Comparison of ENCODE assay signal across 9 cellular contexts in the genomic region with DNA sequence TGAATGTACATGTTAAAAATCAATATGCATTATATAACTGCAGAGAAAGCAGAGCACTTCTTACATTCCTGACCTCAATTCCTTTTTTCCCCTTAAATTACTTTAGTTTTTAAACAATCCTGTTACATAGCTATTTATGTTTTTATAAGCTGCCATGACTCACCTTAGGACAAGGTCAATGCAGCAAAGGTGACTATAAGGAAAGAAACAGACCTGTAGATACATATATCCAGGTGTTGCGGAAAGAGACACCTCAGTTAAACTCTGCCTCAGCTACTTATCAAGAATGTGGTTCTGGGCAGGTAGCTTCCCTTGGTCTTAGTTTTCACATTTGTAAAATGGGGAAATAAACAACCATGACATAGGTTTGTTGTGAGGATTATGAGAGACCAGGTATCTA.
"Had no signal": no experiment of that assay in that cellular context is flagged by ENCODE, and none has a peak within 500 bp of the region (broad histone marks: within the 10 kb centered on the region; RNA-seq: fewer than 3 reads in every experiment).

No MANE protein-coding gene starts in this region.

- DNase-seq: GM23248, GOT3, H7, H9, HCEC 1CT, HFFc6 had no signal

- H3K36me3 ChIP-seq: HAP-1 had no signal

- ATAC-seq: GM23338, HCT116 had no signal

- H3K9me3 ChIP-seq: HAP-1 had no signal

- H3K4me2 ChIP-seq: GM23338 had no signal

- H3K4me1 ChIP-seq: HAP-1 had no signal

- H2AFZ ChIP-seq: GM23248, GM23338 had no signal

- H3K27ac ChIP-seq: GM23248 had no signal

- H3K9ac ChIP-seq: GM23248 had no signal

- H3K4me3 ChIP-seq: GM23248, GM23338, HAP-1 had no signal
